ENCODE assay signal across 25 cellular contexts in the genomic region with DNA sequence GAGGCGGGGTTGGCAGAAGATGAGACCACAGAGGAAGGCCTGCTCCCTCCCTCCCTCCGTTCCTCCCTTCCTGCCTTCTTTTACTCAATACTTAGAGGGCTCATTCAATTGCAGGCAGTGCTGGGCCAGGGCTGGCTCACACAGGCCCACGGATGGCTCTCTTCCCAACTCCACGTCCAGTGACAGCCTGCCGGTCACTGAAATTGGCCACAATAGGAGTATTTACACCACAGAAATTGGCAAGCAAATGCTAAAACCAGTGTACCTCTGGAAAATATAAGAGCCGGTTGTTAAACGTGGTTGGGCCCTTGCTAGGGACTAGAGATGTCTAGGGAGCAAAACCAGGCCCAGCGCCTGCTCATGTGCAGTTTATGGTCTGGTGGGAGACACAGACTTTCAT.
"Had no signal": no experiment of that assay in that cellular context is flagged by ENCODE, and none has a peak within 500 bp of the region (broad histone marks: within the 10 kb centered on the region; RNA-seq: fewer than 3 reads in every experiment).

No MANE protein-coding gene starts in this region.

- H3K9me3 ChIP-seq: colonic mucosa, gastroesophageal sphincter, lower lobe of right lung, mucosa of descending colon, ovary, suprapubic skin, tibial artery had no signal

- DNase-seq: activated CD4-positive, alpha-beta T cell treated with anti-CD3 and anti-CD28 coated beads for 4 hours; activated CD4-positive, alpha-beta T cell treated with anti-CD3 and anti-CD28 coated beads, Interleukin-2, amount 50 U/mL, for 4 hours; activated naive CD4-positive, alpha-beta T cell treated with Interleukin-2 at 50 U/mL for 16 hours; activated T-cell treated with anti-CD3 and anti-CD28 coated beads for 4 hours; activated T-cell treated with anti-CD3 and anti-CD28 coated beads, Interleukin-2, amount 50 U/mL, for 72 hours; cerebellar nuclear complex; colonic mucosa; effector CD8-positive, alpha-beta T cell; lower lobe of right lung; mesendoderm; mucosa of descending colon; ovary; stimulated activated CD4-positive, alpha-beta T cell treated with anti-CD3 and anti-CD28 coated beads, Interleukin-2, amount 100 ng/mL, for 24 hours; stimulated activated naive CD4-positive, alpha-beta T cell; T-helper 9 cell had no signal

- ATAC-seq: activated T-cell treated with anti-CD3 and anti-CD28 coated beads, Interleukin-2, amount 50 U/mL, for 72 hours; gastroesophageal sphincter; lower lobe of right lung; mucosa of descending colon had no signal

- H3K36me3 ChIP-seq: colonic mucosa, gastroesophageal sphincter, lower lobe of right lung, ovary, suprapubic skin, tibial artery had no signal

- H3K9me3 Mint-ChIP-seq: activated T-cell treated with anti-CD3 and anti-CD28 coated beads, Interleukin-2, amount 50 U/mL, for 72 hours had no signal

- H3K27me3 Mint-ChIP-seq: activated naive CD8-positive, alpha-beta T cell; progenitor cell of endocrine pancreas had no signal

- H3K4me3 ChIP-seq: colonic mucosa, gastroesophageal sphincter, hepatocyte, lower lobe of right lung, mucosa of descending colon, ovary, smooth muscle cell, suprapubic skin, tibial artery had no signal

- H3K79me2 ChIP-seq: hepatocyte had no signal

- FAIRE-seq: keratinocyte, TTC549 had no signal

- H3K4me1 ChIP-seq: colonic mucosa, suprapubic skin had no signal

- H3K36me3 Mint-ChIP-seq: activated naive CD8-positive, alpha-beta T cell had no signal

- H3K4me2 ChIP-seq: hepatocyte, smooth muscle cell had no signal

- H3K4me3 Mint-ChIP-seq: activated naive CD8-positive, alpha-beta T cell; activated T-cell treated with anti-CD3 and anti-CD28 coated beads, Interleukin-2, amount 50 U/mL, for 72 hours had no signal

- H2AFZ ChIP-seq: hepatocyte had no signal

- H3K27ac Mint-ChIP-seq: activated naive CD8-positive, alpha-beta T cell; activated T-cell treated with anti-CD3 and anti-CD28 coated beads, Interleukin-2, amount 50 U/mL, for 72 hours had no signal

- H3K27me3 ChIP-seq: colonic mucosa, gastroesophageal sphincter, hepatocyte, ovary, suprapubic skin, tibial artery had no signal

- H3K27ac ChIP-seq: colonic mucosa, gastroesophageal sphincter, hepatocyte, lower lobe of right lung, ovary, suprapubic skin, tibial artery, VCaP had no signal
